Comparison of ENCODE assay signal across 8 cellular contexts in genomic region chr5:170757182-170757601, GRCh38. TPM values are rescaled to one million over a fixed set of nuclear protein-coding genes. Genes with fewer than 3 reads are reported as not detected.
DNase-seq lines count a peak whose midpoint lies in the region; ATAC-seq and FAIRE-seq lines count a peak whose summit lies in the region.

No MANE protein-coding gene starts in this region.

- ATAC-seq in GM19438 (IDR thresholded peaks at IDR 0.05; ENCODE audit: low read depth, unreplicated experiment) (peak; percentile 83), HG03439 (IDR thresholded peaks at IDR 0.05; ENCODE audit: unreplicated experiment) (peak; percentile 64), GM21360 (IDR thresholded peaks at IDR 0.05; ENCODE audit: unreplicated experiment) (no peak)
- no peak for ATAC-seq in stimulated activated effector memory CD8-positive, alpha-beta T cell treated with anti-CD3 and anti-CD28 coated beads, Interleukin-12 subunit alpha, Interleukin-12 subunit beta, amount 100 ng/mL, for 72 hours

- H3K36me3 Mint-ChIP-seq in stimulated activated effector memory CD8-positive, alpha-beta T cell treated with anti-CD3 and anti-CD28 coated beads, Interleukin-12 subunit alpha, Interleukin-12 subunit beta, amount 100 ng/mL, for 72 hours = no peaks in the 10 kb centered on the region

- peak overlapping the region; percentile 79 to 81 for H3K27ac ChIP-seq in small intestine (ENCODE audit: low read depth in 1 of 2, low read length in 1 of 2)

- H3K4me3 ChIP-seq in small intestine (ENCODE audit: low read depth in 1 of 2, low read length in 2 of 2) = no peak overlapping the region

- no peaks in the 10 kb centered on the region for H3K9me3 Mint-ChIP-seq in stimulated activated effector memory CD8-positive, alpha-beta T cell treated with anti-CD3 and anti-CD28 coated beads, Interleukin-12 subunit alpha, Interleukin-12 subunit beta, amount 100 ng/mL, for 72 hours

- no peaks in the 10 kb centered on the region for H3K9me3 ChIP-seq in small intestine (ENCODE audit: control insufficient read depth, low read depth)

- no peaks in the 10 kb centered on the region for H3K4me1 Mint-ChIP-seq in stimulated activated effector memory CD8-positive, alpha-beta T cell treated with anti-CD3 and anti-CD28 coated beads, Interleukin-12 subunit alpha, Interleukin-12 subunit beta, amount 100 ng/mL, for 72 hours

- peak; percentile 57 for FAIRE-seq in small intestine (lab: Jason Lieb, UNC)

- no peak overlapping the region for H3K27ac Mint-ChIP-seq in stimulated activated effector memory CD8-positive, alpha-beta T cell treated with anti-CD3 and anti-CD28 coated beads, Interleukin-12 subunit alpha, Interleukin-12 subunit beta, amount 100 ng/mL, for 72 hours

- peaks cover 0 to 2% of the 10 kb centered on the region in 2 donors for H3K27me3 ChIP-seq in small intestine (ENCODE audit: control insufficient read depth in 2 of 2, insufficient read depth in 2 of 2, low read length in 2 of 2)

- no peaks in the 10 kb centered on the region for H3K36me3 ChIP-seq in small intestine (ENCODE audit: control insufficient read depth in 2 of 2, insufficient read depth in 2 of 2, low read length in 2 of 2)

- peaks cover 5 to 16% of the 10 kb centered on the region in 2 donors for H3K4me1 ChIP-seq in small intestine (ENCODE audit: control insufficient read depth in 2 of 2, insufficient read depth in 1 of 2, low read depth in 1 of 2, low read length in 1 of 2)

- 8 to 30% (median 16%) methylated on average over 4 of the region's 4 CpGs for WGBS in small intestine, 3 donors

- DNase-seq in fibroblast of gingiva (ENCODE audit: low read depth) (peak; percentile 29), small intestine (peak; percentile 93), NCI-H446 treated with DMSO at 0.1 percent for 48 hours (lab: John Stamatoyannopoulos, UW) (no peak), NCI-H345 treated with DMSO at 0.1 percent for 48 hours (lab: John Stamatoyannopoulos, UW; ENCODE audit: unreplicated experiment) (no peak)
- DNase-seq in stimulated activated effector memory CD8-positive, alpha-beta T cell treated with anti-CD3 and anti-CD28 coated beads, Interleukin-12 subunit alpha, Interleukin-12 subunit beta, amount 100 ng/mL, for 72 hours (ENCODE audit: low spot score in 2 of 2) = no peak

- H3K4me3 Mint-ChIP-seq in stimulated activated effector memory CD8-positive, alpha-beta T cell treated with anti-CD3 and anti-CD28 coated beads, Interleukin-12 subunit alpha, Interleukin-12 subunit beta, amount 100 ng/mL, for 72 hours = no peak overlapping the region

RNA-seq across cellular contexts. Expression of gene GABRP, which starts 26.3 kb away (rescaled TPM):
- 1 to 10 TPM; 2.2 to 8.4 (median 3.4) TPM for polyA plus RNA-seq in small intestine

Comparison
In these comparisons a context has a peak if more than half of its experiments do, and no peak if none do; other contexts are left out.
1. ATAC-seq: peak in GM19438 (single experiment) and HG03439 (single experiment); none in GM21360 (single experiment) and stimulated activated effector memory CD8-positive, alpha-beta T cell treated with anti-CD3 and anti-CD28 coated beads, Interleukin-12 subunit alpha, Interleukin-12 subunit beta, amount 100 ng/mL, for 72 hours (single experiment).
2. DNase-seq: peak in fibroblast of gingiva (single experiment) and small intestine (single experiment); none in NCI-H446 treated with DMSO at 0.1 percent for 48 hours (single experiment), NCI-H345 treated with DMSO at 0.1 percent for 48 hours (single experiment) and stimulated activated effector memory CD8-positive, alpha-beta T cell treated with anti-CD3 and anti-CD28 coated beads, Interleukin-12 subunit alpha, Interleukin-12 subunit beta, amount 100 ng/mL, for 72 hours (0 of 2).